ENCODE assay signal across 32 cellular contexts in the genomic region with DNA sequence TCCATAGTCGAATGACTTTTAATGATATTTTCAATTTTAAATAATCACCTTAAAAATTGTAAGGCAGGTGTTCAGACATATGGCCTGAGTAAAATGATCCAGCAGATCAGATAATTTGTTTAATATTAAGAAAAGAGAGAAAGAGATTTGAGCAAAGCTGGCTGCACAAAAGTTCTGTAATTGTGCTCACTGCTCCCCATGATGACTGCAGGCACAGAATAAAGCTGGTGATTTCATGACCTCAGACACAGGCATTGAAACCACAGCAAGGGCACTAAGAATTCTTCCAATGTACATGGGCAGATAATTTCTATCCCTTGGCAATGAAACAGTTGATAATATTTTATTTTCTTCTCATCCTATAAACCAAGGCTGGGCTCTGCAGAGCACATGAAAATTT.
"Had no signal": no experiment of that assay in that cellular context is flagged by ENCODE, and none has a peak within 500 bp of the region (broad histone marks: within the 10 kb centered on the region; RNA-seq: fewer than 3 reads in every experiment).

No MANE protein-coding gene starts in this region.

- H3K4me1 ChIP-seq: adrenal gland, body of pancreas, esophagus muscularis mucosa, foreskin keratinocyte, gastrocnemius medialis, heart left ventricle had no signal

- ATAC-seq: activated CD4-positive, alpha-beta T cell treated with anti-CD3 and anti-CD28 coated beads for 36 hours; activated CD4-positive, CD25-positive, alpha-beta regulatory T cell treated with anti-CD3 and anti-CD28 coated beads, Interleukin-2, amount 50 U/mL, for 24 hours; activated CD8-positive, alpha-beta memory T cell treated with anti-CD3 and anti-CD28 coated beads, Interleukin-2, amount 10 ng/mL, durations not matched to agents 7 days and 5 days; activated CD8-positive, alpha-beta T cell treated with anti-CD3 and anti-CD28 coated beads, Interleukin-2, amount 10 ng/mL, durations not matched to agents 7 days and 5 days; activated naive CD8-positive, alpha-beta T cell treated with anti-CD3 and anti-CD28 coated beads, Interleukin-2, amount 50 U/mL, for 24 hours; body of pancreas; effector memory CD8-positive, alpha-beta T cell; foreskin keratinocyte; gastrocnemius medialis; heart left ventricle; T-helper 17 cell had no signal

- H3K27ac ChIP-seq: adrenal gland, body of pancreas, coronary artery, esophagus muscularis mucosa, foreskin keratinocyte, gastrocnemius medialis, heart left ventricle, WERI-Rb-1 had no signal

- H3K4me3 ChIP-seq: adrenal gland, body of pancreas, coronary artery, esophagus muscularis mucosa, gastrocnemius medialis, heart left ventricle had no signal

- H3K36me3 ChIP-seq: adrenal gland, esophagus muscularis mucosa, gastrocnemius medialis, heart left ventricle, WERI-Rb-1 had no signal

- H3K27me3 ChIP-seq: adrenal gland, body of pancreas, esophagus muscularis mucosa, foreskin keratinocyte, gastrocnemius medialis, heart left ventricle had no signal

- H3K9me3 ChIP-seq: adrenal gland, body of pancreas, esophagus muscularis mucosa, gastrocnemius medialis, heart left ventricle had no signal

- DNase-seq: activated B cell treated with CpG ODN at 0.5 μM for 24 hours; activated CD4-positive, alpha-beta memory T cell treated with anti-CD3 and anti-CD28 coated beads for 36 hours; activated CD4-positive, alpha-beta T cell treated with anti-CD3 and anti-CD28 coated beads for 36 hours; activated CD4-positive, alpha-beta T cell treated with anti-CD3 and anti-CD28 coated beads, Interleukin-2, amount 10 ng/mL, durations not matched to agents 24 days and 14 days; activated CD8-positive, alpha-beta memory T cell treated with anti-CD3 and anti-CD28 coated beads, Interleukin-2, amount 10 ng/mL, durations not matched to agents 7 days and 5 days; activated CD8-positive, alpha-beta memory T cell treated with anti-CD3 and anti-CD28 coated beads, Interleukin-2, amount 50 U/mL, for 4 hours; activated CD8-positive, alpha-beta T cell treated with anti-CD3 and anti-CD28 coated beads, Interleukin-2, amount 10 ng/mL, durations not matched to agents 7 days and 5 days; activated effector memory CD4-positive, alpha-beta T cell treated with anti-CD3 and anti-CD28 coated beads, Interleukin-2, amount 50 U/mL, for 16 hours; activated naive CD4-positive, alpha-beta T cell treated with anti-CD3 and anti-CD28 coated beads for 36 hours; activated naive CD8-positive, alpha-beta T cell treated with anti-CD3 and anti-CD28 coated beads for 36 hours; activated naive CD8-positive, alpha-beta T cell treated with anti-CD3 and anti-CD28 coated beads, Interleukin-2, amount 50 U/mL, for 24 hours; activated T-cell treated with anti-CD3 and anti-CD28 coated beads, Interleukin-2, amount 50 U/mL, for 1 hour; activated T-cell treated with anti-CD3 and anti-CD28 coated beads, Interleukin-2, amount 50 U/mL, for 48 hours; adrenal gland; amygdala; aorta; body of pancreas; dermis blood vessel endothelial cell; effector CD4-positive, alpha-beta T cell; effector memory CD8-positive, alpha-beta T cell; erythroblast; foreskin keratinocyte; gastrocnemius medialis; glutamatergic neuron; heart left ventricle; T-helper 1 cell; T-helper 17 cell; T1000; WERI-Rb-1 had no signal
